8 cellular contexts compared by ENCODE assay signal in genomic region chr6:33205172-33206026, GRCh38. TPM values are rescaled to one million over a fixed set of nuclear protein-coding genes. Genes with fewer than 3 reads are reported as not detected.
DNase-seq lines count a peak whose midpoint lies in the region; ATAC-seq, FAIRE-seq and TF ChIP-seq lines count a peak whose summit lies in the region.

No MANE protein-coding gene starts in this region.

- TF ChIP-seq EP300 in gastroesophageal sphincter (IDR thresholded peaks at IDR 0.05), result no peak

- DNase-seq in HFFc6, result peak; percentile 52
- DNase-seq in activated CD8-positive, alpha-beta T cell treated with anti-CD3 and anti-CD28 coated beads for 36 hours, result peak; percentile 84
- peak; percentile 21 for DNase-seq in small intestine
- no peak for DNase-seq in NCI-H345 (lab: John Stamatoyannopoulos, UW)
- no peak for DNase-seq in NCI-H1930 (lab: John Stamatoyannopoulos, UW)
- no peak for DNase-seq in DMS153 (lab: John Stamatoyannopoulos, UW)

- H3K36me3 Mint-ChIP-seq in HFFc6 (ENCODE audit: low read depth), result peaks cover 59% of the 10 kb centered on the region
- H3K36me3 Mint-ChIP-seq in activated CD8-positive, alpha-beta T cell treated with anti-CD3 and anti-CD28 coated beads for 36 hours (ENCODE audit: low read depth), result peaks cover 55% of the 10 kb centered on the region

- H3K36me3 ChIP-seq in BLaER1, result peaks cover 35% of the 10 kb centered on the region
- peaks cover 0 to 33% of the 10 kb centered on the region in 2 donors for H3K36me3 ChIP-seq in gastroesophageal sphincter
- H3K36me3 ChIP-seq in small intestine (ENCODE audit: control insufficient read depth in 2 of 2, insufficient read depth in 2 of 2, low read length in 2 of 2), result peaks cover 5 to 12% of the 10 kb centered on the region in 2 donors

- H3K4me3 ChIP-seq in BLaER1 (peak overlapping the region; percentile 85), gastroesophageal sphincter (peak overlapping the region; percentile 27 to 74), small intestine (ENCODE audit: low read depth in 1 of 2, low read length in 2 of 2) (peak overlapping the region; percentile 63 to 71)

- FAIRE-seq in small intestine (lab: Jason Lieb, UNC), result no peak

- H3K9me3 ChIP-seq in BLaER1 (no peaks in the 10 kb centered on the region), gastroesophageal sphincter (no peaks in the 10 kb centered on the region), small intestine (ENCODE audit: control insufficient read depth, low read depth) (no peaks in the 10 kb centered on the region)

- ATAC-seq in activated CD8-positive, alpha-beta T cell treated with anti-CD3 and anti-CD28 coated beads for 36 hours, result peak; percentile 58
- no peak for ATAC-seq in gastroesophageal sphincter

- POLR2A ChIA-PET in activated CD8-positive, alpha-beta T cell treated with anti-CD3 and anti-CD28 coated beads for 36 hours (lab: Charles Lee), result interaction anchor here (0.8 to 2.4 kb wide), 15 partner anchors 8 to 352 kb away, joined by 3 to 18 read pairs (median 4); partner anchors contain the start of genes PSMB9, RPS18, TAP1 and VPS52

- TF ChIP-seq CTCF in HFFc6 (IDR thresholded peaks at IDR 0.05) (peak; percentile 59), gastroesophageal sphincter (IDR thresholded peaks at IDR 0.05) (no peak)
- peak; percentile 21 for TF ChIP-seq CTCF in activated CD8-positive, alpha-beta T cell treated with anti-CD3 and anti-CD28 coated beads for 36 hours (IDR thresholded peaks at IDR 0.05)

- peaks cover 8% of the 10 kb centered on the region for H3K27me3 Mint-ChIP-seq in HFFc6 (ENCODE audit: insufficient read depth)
- no peaks in the 10 kb centered on the region for H3K27me3 Mint-ChIP-seq in activated CD8-positive, alpha-beta T cell treated with anti-CD3 and anti-CD28 coated beads for 36 hours

- H3K27ac Mint-ChIP-seq in HFFc6, result peak overlapping the region; percentile 97
- peak overlapping the region; percentile 99 for H3K27ac Mint-ChIP-seq in activated CD8-positive, alpha-beta T cell treated with anti-CD3 and anti-CD28 coated beads for 36 hours

- H3K9me3 Mint-ChIP-seq in HFFc6, result no peaks in the 10 kb centered on the region
- no peaks in the 10 kb centered on the region for H3K9me3 Mint-ChIP-seq in activated CD8-positive, alpha-beta T cell treated with anti-CD3 and anti-CD28 coated beads for 36 hours

- TF ChIP-seq POLR2A in gastroesophageal sphincter (IDR thresholded peaks at IDR 0.05), result no peak

- peaks cover 65% of the 10 kb centered on the region for H3K4me1 Mint-ChIP-seq in HFFc6 (ENCODE audit: low read depth)
- peaks cover 68% of the 10 kb centered on the region for H3K4me1 Mint-ChIP-seq in activated CD8-positive, alpha-beta T cell treated with anti-CD3 and anti-CD28 coated beads for 36 hours (ENCODE audit: low read depth)

- CTCF ChIA-PET in activated CD8-positive, alpha-beta T cell treated with anti-CD3 and anti-CD28 coated beads for 36 hours (lab: Charles Lee), result interaction anchor here (0.8 to 2.0 kb wide), 4 partner anchors 11 to 185 kb away, joined by 3 to 13 read pairs (median 4); partner anchors contain the start of genes RPS18 and VPS52

- H3K27me3 ChIP-seq in BLaER1 (peaks cover 12% of the 10 kb centered on the region; the same call in 1 of the 2 replicates), gastroesophageal sphincter (no peaks in the 10 kb centered on the region), small intestine (ENCODE audit: control insufficient read depth in 2 of 2, insufficient read depth in 2 of 2, low read length in 2 of 2) (no peaks in the 10 kb centered on the region)

- H4K20me1 ChIP-seq in BLaER1, result peaks cover 12% of the 10 kb centered on the region; the same call in 1 of the 2 replicates

- H3K27ac ChIP-seq in BLaER1 (peak overlapping the region; percentile 65; the same call in 1 of the 2 replicates), gastroesophageal sphincter (peak overlapping the region in 3 of 4 donors; percentile 68 to 78 (median 76)), small intestine (ENCODE audit: low read depth in 1 of 2, low read length in 1 of 2) (peak overlapping the region; percentile 45 to 83)

- WGBS in gastroesophageal sphincter (ENCODE audit: low coverage in 1 of 2), 2 donors, result 50% methylated on average over 2 of the region's 18 CpGs; no CpG with 5 or more reads in 1 of the 2 donors
- 28 to 40% (median 32%) methylated on average over 18 of the region's 18 CpGs for WGBS in small intestine, 3 donors

- intact Hi-C loops in activated CD8-positive, alpha-beta T cell treated with anti-CD3 and anti-CD28 coated beads for 36 hours (cut with micrococcal nuclease), result no loop called here

- peak overlapping the region; percentile 83 for H3K9ac ChIP-seq in BLaER1

- peak overlapping the region; percentile 81 for H3K4me3 Mint-ChIP-seq in HFFc6
- H3K4me3 Mint-ChIP-seq in activated CD8-positive, alpha-beta T cell treated with anti-CD3 and anti-CD28 coated beads for 36 hours, result peak overlapping the region; percentile 98

- H3K4me2 ChIP-seq in BLaER1, result peak overlapping the region; percentile 100

- H3K4me1 ChIP-seq in BLaER1, result peaks cover 59% of the 10 kb centered on the region
- peaks cover 9 to 78% (median 26%) of the 10 kb centered on the region in 3 donors for H3K4me1 ChIP-seq in gastroesophageal sphincter
- peaks cover 9 to 10% of the 10 kb centered on the region in 2 donors for H3K4me1 ChIP-seq in small intestine (ENCODE audit: control insufficient read depth in 2 of 2, insufficient read depth in 1 of 2, low read depth in 1 of 2, low read length in 1 of 2)

RNA-seq across cellular contexts. Expression of gene HSD17B8, which starts 0.9 kb away (rescaled TPM):
- total RNA-seq in HFFc6 (2021; fragmentation: NEBNext Ultra II Directional; extraction: Animal tissue kit (Norgen Biotek cat#: 25700)), result 1 to 10 TPM in 2 of 6 experiments, under 1 TPM in 4; 0.39 to 1.2 (median 0.73) TPM
- 10 to 100 TPM; 40.6 to 42.0 TPM for total RNA-seq in activated CD8-positive, alpha-beta T cell treated with anti-CD3 and anti-CD28 coated beads for 36 hours
- total RNA-seq in gastroesophageal sphincter, result 10 to 100 TPM in 3 of 4 donors, 1 to 10 TPM in 1; 2.2 to 16.1 (median 12.2) TPM
- polyA plus RNA-seq in small intestine, result 10 to 100 TPM; 30.9 to 33.8 (median 32.2) TPM

RNA-seq across cellular contexts. Expression of gene RING1, which starts 2.9 kb away (rescaled TPM):
- 10 to 100 TPM; 43.4 to 55.1 (median 52.1) TPM for total RNA-seq in HFFc6 (2021; fragmentation: NEBNext Ultra II Directional; extraction: Animal tissue kit (Norgen Biotek cat#: 25700))
- total RNA-seq in activated CD8-positive, alpha-beta T cell treated with anti-CD3 and anti-CD28 coated beads for 36 hours, result 10 to 100 TPM; 26.8 to 27.5 TPM
- 10 to 100 TPM; 12.5 to 23.8 (median 17.7) TPM for total RNA-seq in gastroesophageal sphincter
- 10 to 100 TPM; 30.4 to 46.7 (median 42.3) TPM for polyA plus RNA-seq in small intestine

RNA-seq across cellular contexts. Expression of gene SLC39A7, which starts 4.7 kb away (rescaled TPM):
- 100 to 1,000 TPM; 215 to 240 (median 225) TPM for total RNA-seq in HFFc6 (2021; fragmentation: NEBNext Ultra II Directional; extraction: Animal tissue kit (Norgen Biotek cat#: 25700))
- total RNA-seq in activated CD8-positive, alpha-beta T cell treated with anti-CD3 and anti-CD28 coated beads for 36 hours, result 10 to 100 TPM; 43.1 to 43.3 TPM
- 10 to 100 TPM; 54.6 to 79.9 (median 66.4) TPM for total RNA-seq in gastroesophageal sphincter
- polyA plus RNA-seq in small intestine, result 100 to 1,000 TPM in 1 of 3 donors, 10 to 100 TPM in 2; 38.9 to 162 (median 57.3) TPM

RNA-seq across cellular contexts. Expression of gene RXRB, which starts 4.9 kb away (rescaled TPM):
- total RNA-seq in HFFc6 (2021; fragmentation: NEBNext Ultra II Directional; extraction: Animal tissue kit (Norgen Biotek cat#: 25700)), result 10 to 100 TPM; 37.3 to 41.6 (median 38.3) TPM
- total RNA-seq in activated CD8-positive, alpha-beta T cell treated with anti-CD3 and anti-CD28 coated beads for 36 hours, result 10 to 100 TPM; 41.2 to 41.9 TPM
- 10 to 100 TPM; 20.0 to 38.8 (median 28.9) TPM for total RNA-seq in gastroesophageal sphincter
- polyA plus RNA-seq in small intestine, result 10 to 100 TPM; 26.3 to 32.4 (median 29.2) TPM

RNA-seq across cellular contexts. Expression of gene COL11A2, which starts 13.1 kb away (rescaled TPM):
- total RNA-seq in HFFc6 (2021; fragmentation: NEBNext Ultra II Directional; extraction: Animal tissue kit (Norgen Biotek cat#: 25700)), result under 1 TPM; 0.15 to 0.69 (median 0.38) TPM
- 1 to 10 TPM; 1.3 to 1.4 TPM for total RNA-seq in activated CD8-positive, alpha-beta T cell treated with anti-CD3 and anti-CD28 coated beads for 36 hours
- 1 to 10 TPM in 1 of 4 donors, under 1 TPM in 3; 0.35 to 1.4 (median 0.45) TPM for total RNA-seq in gastroesophageal sphincter
- under 1 TPM; 0.27 to 0.67 (median 0.57) TPM for polyA plus RNA-seq in small intestine

Comparison
In these comparisons a context has a peak if more than half of its experiments do, and no peak if none do; other contexts are left out.
1. DNase-seq: peak in HFFc6 (single experiment), activated CD8-positive, alpha-beta T cell treated with anti-CD3 and anti-CD28 coated beads for 36 hours (single experiment) and small intestine (single experiment); none in NCI-H345 (single experiment), NCI-H1930 (0 of 2) and DMS153 (single experiment).
2. CTCF ChIP-seq: peak in HFFc6 (single experiment) and activated CD8-positive, alpha-beta T cell treated with anti-CD3 and anti-CD28 coated beads for 36 hours (single experiment); none in gastroesophageal sphincter (0 of 4).
3. Peak in every context shown above with its lines, with median percentiles within 50 percentile points of each other: H3K27ac ChIP-seq and H3K4me3 ChIP-seq.